12 cellular contexts compared by ENCODE assay signal in the genomic region with DNA sequence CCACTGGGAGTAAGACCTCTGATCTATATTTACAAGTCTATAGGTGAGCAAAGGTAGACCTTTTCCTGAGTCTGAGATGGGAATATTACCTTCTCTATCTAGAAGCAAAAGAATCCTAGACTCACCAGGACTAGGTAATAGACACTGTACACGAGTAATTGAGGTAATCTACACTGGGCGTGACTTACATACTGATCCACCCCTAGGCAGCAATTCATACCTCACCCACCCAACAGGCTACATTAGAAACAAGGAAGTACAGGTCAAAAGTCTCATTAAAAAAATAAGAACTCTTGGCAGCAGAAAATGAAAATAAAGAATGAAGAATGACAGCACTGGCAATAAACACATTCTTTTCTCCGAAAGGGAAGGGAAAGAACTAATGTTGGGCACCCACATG. TPM values are rescaled to one million over a fixed set of nuclear protein-coding genes. Genes with fewer than 3 reads are reported as not detected.
DNase-seq lines count a peak whose midpoint lies in the region; ATAC-seq, FAIRE-seq and TF ChIP-seq lines count a peak whose summit lies in the region.
"Had no signal": no experiment of that assay in that cellular context is flagged by ENCODE, and none has a peak within 500 bp of the region (broad histone marks: within the 10 kb centered on the region; RNA-seq: fewer than 3 reads in every experiment).

No MANE protein-coding gene starts in this region.

- no TSS peak for BruUV-seq in K562 (replicated peaks; lab: Mats Ljungman, UMichigan)

- peaks cover 35% of the 10 kb centered on the region for H3K4me1 Mint-ChIP-seq in type B pancreatic cell (ENCODE audit: unreplicated experiment)

- no peaks in the 10 kb centered on the region for H3K27me3 Mint-ChIP-seq in type B pancreatic cell

- H3K9ac ChIP-seq in K562 (ENCODE audit: insufficient read depth in 1 of 2, low read depth in 2 of 2, low read length in 2 of 2) = no peak overlapping the region

- peaks cover 100% of the 10 kb centered on the region for H3K79me2 ChIP-seq in K562 (ENCODE audit: control insufficient read depth, insufficient read depth, low read length)

- POLR2A ChIA-PET in K562 (lab: Yijun Ruan, JAX) = interaction anchor here (0.7 to 1.2 kb wide), 2 partner anchors 21 to 116 kb away, joined by 3 to 4 read pairs; no protein-coding TSS in a partner anchor

- peaks cover 9% of the 10 kb centered on the region for H3K9me1 ChIP-seq in K562 (ENCODE audit: control insufficient read depth, insufficient read depth, low read length)

- no peak overlapping the region for H3K4me2 ChIP-seq in K562 (ENCODE audit: insufficient read depth, low read length)

- TF ChIP-seq RAD21 in K562 (CRISPR knock-in tag; conservative IDR thresholded peaks at IDR 0.05 in 1 of 2, IDR thresholded peaks at IDR 0.05 in 1 of 2) = no peak

- H3K27me3 ChIP-seq in K562 (ENCODE audit: control insufficient read depth in 2 of 2, insufficient read depth in 2 of 2, low read length in 2 of 2) (no peaks in the 10 kb centered on the region), gastroesophageal sphincter (no peaks in the 10 kb centered on the region)

- peak overlapping the region; percentile 83 for H3K27ac Mint-ChIP-seq in type B pancreatic cell
- H3K27ac Mint-ChIP-seq: activated naive CD4-positive, alpha-beta T cell treated with anti-CD3 and anti-CD28 coated beads for 36 hours had no signal

- no peak overlapping the region for H3K4me3 ChIP-seq in K562
- H3K4me3 ChIP-seq in gastroesophageal sphincter = no peak overlapping the region

- WGBS in K562 (ENCODE audit: insufficient coverage, low coverage, missing lambda C conversion rate) = 15% methylated on average over 3 of the region's 3 CpGs
- WGBS in gastroesophageal sphincter (ENCODE audit: low coverage in 1 of 2), 2 donors = 31 to 38% methylated on average over 3 of the region's 3 CpGs

- H3K4me1 ChIP-seq in K562 (replicated peaks in 1 of 2; ENCODE audit: control insufficient read depth in 2 of 2, insufficient read depth in 2 of 2, low read length in 2 of 2) = peaks cover 12 to 56% of the 10 kb centered on the region in 2 experiments
- H3K4me1 ChIP-seq in gastroesophageal sphincter = peaks cover 6 to 78% (median 9%) of the 10 kb centered on the region in 3 donors

- TF ChIP-seq POLR2A in K562 (conservative IDR thresholded peaks at IDR 0.05) (no peak), gastroesophageal sphincter (IDR thresholded peaks at IDR 0.05) (no peak)

- H2AFZ ChIP-seq in K562 (ENCODE audit: low read depth, low read length) = no peak overlapping the region

- TF ChIP-seq CTCF in K562 (IDR thresholded peaks at IDR 0.05 in 2 of 3, conservative IDR thresholded peaks at IDR 0.05 in 1 of 3; ENCODE audit: insufficient read depth in 2 of 3, low read depth in 1 of 3, low read length in 3 of 3) (no peak), type B pancreatic cell (conservative IDR thresholded peaks at IDR 0.05) (no peak), gastroesophageal sphincter (IDR thresholded peaks at IDR 0.05) (no peak)

- CTCF ChIA-PET in K562 (lab: Yijun Ruan, JAX; ENCODE audit: low intra/inter-chr PET ratio) = no interaction called here

- peak; percentile 60 to 73 for ATAC-seq in left cardiac atrium
- peak; percentile 70 for ATAC-seq in K562
- ATAC-seq in gastroesophageal sphincter = no peak
- ATAC-seq in GM18868 (IDR thresholded peaks at IDR 0.05; ENCODE audit: unreplicated experiment) = no peak

- intact Hi-C loops in left cardiac atrium (cut with DNase I) (no loop called here), cardiac septum (cut with DNase I) (no loop called here), K562 (cut with micrococcal nuclease) (no loop called here)

- H3K4me3 Mint-ChIP-seq in type B pancreatic cell = peak overlapping the region; percentile 53
- H3K4me3 Mint-ChIP-seq: activated naive CD4-positive, alpha-beta T cell treated with anti-CD3 and anti-CD28 coated beads for 36 hours had no signal

- peaks cover 66% of the 10 kb centered on the region for H4K20me1 ChIP-seq in K562 (replicated peaks; ENCODE audit: control insufficient read depth, insufficient read depth, low read length)

- peak overlapping the region; percentile 43 for H3K27ac ChIP-seq in K562 (ENCODE audit: extremely low read depth, low read depth, low read length)
- no peak overlapping the region for H3K27ac ChIP-seq in caudate nucleus (ENCODE audit: low read depth, low read length)
- H3K27ac ChIP-seq in gastroesophageal sphincter = peak overlapping the region in 1 of 4 donors; percentile 20

- H3K9me3 Mint-ChIP-seq in type B pancreatic cell = no peaks in the 10 kb centered on the region

- no peak for TF ChIP-seq EP300 in K562 (IDR thresholded peaks at IDR 0.05; ENCODE audit: low read length)
- TF ChIP-seq EP300 in gastroesophageal sphincter (IDR thresholded peaks at IDR 0.05) = no peak

- H3K9me3 ChIP-seq in K562 (replicated peaks; ENCODE audit: control insufficient read depth, insufficient read depth, low read depth, low read length) (0 out of 2 replicates have a peak, but pooled peaks cover 3% of the 10 kb centered on the region), gastroesophageal sphincter (peaks cover 0 to 5% (median 0%) of the 10 kb centered on the region in 3 donors)

- H3K36me3 Mint-ChIP-seq in type B pancreatic cell = peaks cover 35% of the 10 kb centered on the region

- H3K36me3 ChIP-seq in K562 (ENCODE audit: control insufficient read depth, insufficient read depth, low read length) (peaks cover 46% of the 10 kb centered on the region; the same call in 2 of the 3 replicates), gastroesophageal sphincter (no peaks in the 10 kb centered on the region)

- peak; percentile 44 for FAIRE-seq in K562 (lab: Jason Lieb, UNC)

- no peak for DNase-seq in left cardiac atrium
- DNase-seq in cardiac septum (ENCODE audit: low spot score) = no peak
- no peak for DNase-seq in K562 (ENCODE audit: extremely low read depth in 1 of 4, low spot score in 3 of 4)
- peak; percentile 69 for DNase-seq in kidney tubule cell (ENCODE audit: low spot score)
- no peak for DNase-seq in type B pancreatic cell (ENCODE audit: extremely low spot score, unreplicated experiment)
- no peak for DNase-seq in caudate nucleus (lab: John Stamatoyannopoulos, UW)
- DNase-seq: activated CD4-positive, alpha-beta T cell treated with anti-CD3 and anti-CD28 coated beads for 4 hours; activated naive CD4-positive, alpha-beta T cell treated with anti-CD3 and anti-CD28 coated beads for 36 hours; NCI-H1694; RPMI8226 had no signal

- in situ Hi-C loops in K562 (cut with MboI) = no loop called here

TF ChIP-seq in K562, 482 proteins besides CTCF, POLR2A, EP300 and RAD21:
- TF ChIP-seq HNRNPUL1 (IDR thresholded peaks at IDR 0.05; ENCODE audit: low read length) = no peak
- no peak for TF ChIP-seq ZNF785 (CRISPR knock-in tag; IDR thresholded peaks at IDR 0.05)
- no peak for TF ChIP-seq HMG20A (CRISPR knock-in tag; conservative IDR thresholded peaks at IDR 0.05)
- TF ChIP-seq, protein P1, sequence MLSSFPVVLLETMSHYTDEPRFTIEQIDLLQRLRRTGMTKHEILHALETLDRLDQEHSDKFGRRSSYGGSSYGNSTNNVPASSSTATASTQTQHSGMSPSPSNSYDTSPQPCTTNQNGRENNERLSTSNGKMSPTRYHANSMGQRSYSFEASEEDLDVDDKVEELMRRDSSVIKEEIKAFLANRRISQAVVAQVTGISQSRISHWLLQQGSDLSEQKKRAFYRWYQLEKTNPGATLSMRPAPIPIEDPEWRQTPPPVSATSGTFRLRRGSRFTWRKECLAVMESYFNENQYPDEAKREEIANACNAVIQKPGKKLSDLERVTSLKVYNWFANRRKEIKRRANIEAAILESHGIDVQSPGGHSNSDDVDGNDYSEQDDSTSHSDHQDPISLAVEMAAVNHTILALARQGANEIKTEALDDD (IDR thresholded peaks at IDR 0.05) = peak; percentile 76
- no peak for TF ChIP-seq ZNF140 (CRISPR knock-in tag; IDR thresholded peaks at IDR 0.05)

RNA-seq across cellular contexts. Expression of a gene that starts 7.6 kb away (rescaled TPM):
- total RNA-seq in left cardiac atrium (100 to 1,000 TPM in 1 of 2 donors, 10 to 100 TPM in 1; 86.4 to 110 TPM), cardiac septum (111 TPM), K562 (2014; rRNA removed) (81.4 and 88.5 TPM in 2 replicates), K562 (2014; rRNA removed; fragmentation: Illumina TruSeq; extraction: Trizol) (149 and 152 TPM in 2 replicates), K562 (2015; rRNA removed; fragmentation: Illumina TruSeq; extraction: Trizol) (141 and 156 TPM in 2 replicates), K562 (2021) (144 and 150 TPM in 2 replicates), type B pancreatic cell (ENCODE audit: low replicate concordance) (138 and 151 TPM in 2 replicates), gastroesophageal sphincter (100 to 1,000 TPM in 2 of 4 donors, 10 to 100 TPM in 2; 69.1 to 109 (median 92.2) TPM)
- total RNA-seq in K562 (2011; cell fraction: chromatin; rRNA removed; ENCODE audit: low replicate concordance) = 123 and 330 TPM in 2 replicates
- total RNA-seq in K562 (2011; cell fraction: nucleolus; rRNA removed) = 74.4 and 84.6 TPM in 2 replicates
- total RNA-seq in K562 (2011; cell fraction: nucleoplasm; rRNA removed) = 187 and 322 TPM in 2 replicates
- polyA plus RNA-seq in K562 (2011; rRNA removed) (103 and 145 TPM in 2 replicates), K562 (2014; fragmentation: Illumina TruSeq; extraction: Trizol) (188 and 251 TPM in 2 replicates), K562 (2014; fragmentation: Nextera tagmentation; extraction: Ambion mirVana) (100 to 1,000 TPM in 1 of 2 experiments, 10 to 100 TPM in 1; 71.0 to 101 TPM), K562 (2014; rRNA removed) (77.0 and 98.4 TPM in 2 replicates)
- polyA plus RNA-seq in K562 (2011; cell fraction: cytosol; rRNA removed) = 87.8 and 148 TPM in 2 replicates
- polyA plus RNA-seq in K562 (2011; cell fraction: nucleus; rRNA removed) = 75.9 and 131 TPM in 2 replicates
- polyA plus RNA-seq in K562 (2012) = 89.9 and 106 TPM in 2 replicates
- polyA minus RNA-seq in K562 (2011; rRNA and poly(A)+ RNA removed) = 231 and 302 TPM in 2 replicates
- 105 and 130 TPM in 2 replicates for polyA minus RNA-seq in K562 (2011; cell fraction: cytosol; rRNA and poly(A)+ RNA removed)
- 58.4 and 139 TPM in 2 replicates for polyA minus RNA-seq in K562 (2011; cell fraction: nucleus; rRNA and poly(A)+ RNA removed)

Comparison
In these comparisons a context has a peak if more than half of its experiments do, and no peak if none do; other contexts are left out.
1. ATAC-seq: peak in left cardiac atrium (2 of 2) and K562 (single experiment); none in gastroesophageal sphincter (single experiment) and GM18868 (single experiment).